Comparison of ENCODE assay signal across 8 cellular contexts in the genomic region with DNA sequence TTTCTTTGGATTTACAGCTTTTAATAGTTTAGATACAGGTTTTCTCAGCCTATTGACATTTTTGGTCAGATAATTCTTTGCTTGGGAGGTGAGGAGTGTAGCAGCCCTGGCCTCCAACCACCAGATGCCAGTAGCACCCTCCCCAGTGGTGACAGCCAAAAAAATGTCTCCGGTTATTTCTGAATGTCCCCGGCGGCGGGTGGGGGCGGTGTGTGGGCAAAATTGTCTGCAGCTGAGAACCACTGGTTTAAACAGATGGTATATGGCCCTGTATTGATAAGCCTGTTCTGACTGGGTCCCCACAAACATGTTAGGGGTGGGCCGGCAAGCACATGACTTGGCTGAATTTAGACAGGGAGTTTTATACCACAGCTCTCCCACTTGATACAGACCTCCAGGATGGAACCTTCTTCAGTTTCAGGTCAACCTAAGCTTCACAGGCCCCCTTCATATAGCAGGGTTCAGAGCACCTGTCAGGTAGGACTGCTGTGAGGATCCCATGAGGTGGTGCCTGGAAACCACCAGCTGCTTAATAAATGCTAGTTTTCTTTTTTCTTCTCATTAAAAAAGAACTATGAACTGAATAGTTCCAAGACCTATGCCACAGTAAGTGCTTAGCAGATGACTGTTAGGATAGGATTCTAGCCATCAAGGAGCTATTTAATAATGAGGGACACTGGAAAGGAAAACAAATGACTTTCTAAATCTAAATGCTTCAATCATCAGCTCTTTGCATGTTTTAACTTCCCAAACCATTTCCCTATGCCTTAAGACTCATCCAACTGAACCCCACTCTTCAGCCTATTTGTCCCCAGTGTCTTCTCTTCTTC. TPM values are rescaled to one million over a fixed set of nuclear protein-coding genes. Genes with fewer than 3 reads are reported as not detected.
DNase-seq lines count a peak whose midpoint lies in the region; ATAC-seq and TF ChIP-seq lines count a peak whose summit lies in the region.

No MANE protein-coding gene starts in this region.

- H3K9me3 Mint-ChIP-seq in activated CD4-positive, alpha-beta memory T cell treated with anti-CD3 and anti-CD28 coated beads for 36 hours: peaks cover 3% of the 10 kb centered on the region

- intact Hi-C loops in activated CD4-positive, alpha-beta memory T cell treated with anti-CD3 and anti-CD28 coated beads for 36 hours (cut with micrococcal nuclease): loop anchor here (1.0 to 5.0 kb wide), 5 partner anchors 68 to 353 kb away; a partner anchor contains a TSS

- H3K4me1 Mint-ChIP-seq in activated CD4-positive, alpha-beta memory T cell treated with anti-CD3 and anti-CD28 coated beads for 36 hours (ENCODE audit: low read depth): peaks cover 83% of the 10 kb centered on the region

- CTCF ChIA-PET in activated CD4-positive, alpha-beta memory T cell treated with anti-CD3 and anti-CD28 coated beads for 36 hours (lab: Charles Lee): interaction anchor here (0.5 to 3.8 kb wide), 39 partner anchors 8 to 421 kb away, joined by 3 to 102 read pairs (median 4); a partner anchor contains a TSS

- H3K27ac Mint-ChIP-seq in activated CD4-positive, alpha-beta memory T cell treated with anti-CD3 and anti-CD28 coated beads for 36 hours: peak overlapping the region; percentile 91

- DNase-seq in AG20443 (ENCODE audit: low spot score) (peak; percentile 23), foreskin keratinocyte (no peak), HK-2 (ENCODE audit: unreplicated experiment) (no peak), NCI-H2081 (lab: John Stamatoyannopoulos, UW) (no peak)
- DNase-seq in activated CD4-positive, alpha-beta memory T cell treated with anti-CD3 and anti-CD28 coated beads for 36 hours: peak; percentile 86
- DNase-seq in stimulated activated CD8-positive, alpha-beta memory T cell treated with anti-CD3 and anti-CD28 coated beads, Interleukin-12 subunit alpha, Interleukin-12 subunit beta, amount 100 ng/mL, for 4 hours (ENCODE audit: low read depth): peak; percentile 43

- POLR2A ChIA-PET in activated CD4-positive, alpha-beta memory T cell treated with anti-CD3 and anti-CD28 coated beads for 36 hours (lab: Charles Lee): interaction anchor here (0.9 to 3.4 kb wide), 11 partner anchors 12 to 251 kb away, joined by 3 to 31 read pairs (median 5); no protein-coding TSS in a partner anchor

- TF ChIP-seq CTCF in foreskin keratinocyte (conservative IDR thresholded peaks at IDR 0.05): peak; percentile 32

- H3K27ac ChIP-seq in foreskin keratinocyte: no peak overlapping the region

- peak overlapping the region; percentile 26 for H3K4me3 Mint-ChIP-seq in activated CD4-positive, alpha-beta memory T cell treated with anti-CD3 and anti-CD28 coated beads for 36 hours

- H3K27me3 ChIP-seq in foreskin keratinocyte: no peaks in the 10 kb centered on the region

- H3K4me1 ChIP-seq in foreskin keratinocyte: no peaks in the 10 kb centered on the region

- ATAC-seq in GM19463 (IDR thresholded peaks at IDR 0.05; ENCODE audit: unreplicated experiment): peak; percentile 78
- ATAC-seq in HG03565 (IDR thresholded peaks at IDR 0.05; ENCODE audit: unreplicated experiment): peak; percentile 70
- ATAC-seq in foreskin keratinocyte: peak; percentile 34

- peaks cover 20% of the 10 kb centered on the region for H3K36me3 Mint-ChIP-seq in activated CD4-positive, alpha-beta memory T cell treated with anti-CD3 and anti-CD28 coated beads for 36 hours

- H3K27me3 Mint-ChIP-seq in activated CD4-positive, alpha-beta memory T cell treated with anti-CD3 and anti-CD28 coated beads for 36 hours: no peaks in the 10 kb centered on the region

RNA-seq across cellular contexts. Expression of a gene that starts 18.1 kb away (rescaled TPM):
- total RNA-seq in activated CD4-positive, alpha-beta memory T cell treated with anti-CD3 and anti-CD28 coated beads for 36 hours: 100 to 1,000 TPM; 102 to 107 TPM
- total RNA-seq in foreskin keratinocyte: 6.6 and 7.3 TPM in 2 replicates
- 1.5 and 1.6 TPM in 2 replicates for polyA plus RNA-seq in foreskin keratinocyte

Comparison
In these comparisons a context has a peak if more than half of its experiments do, and no peak if none do; other contexts are left out.
1. DNase-seq: peak in AG20443 (single experiment), activated CD4-positive, alpha-beta memory T cell treated with anti-CD3 and anti-CD28 coated beads for 36 hours (single experiment) and stimulated activated CD8-positive, alpha-beta memory T cell treated with anti-CD3 and anti-CD28 coated beads, Interleukin-12 subunit alpha, Interleukin-12 subunit beta, amount 100 ng/mL, for 4 hours (single experiment); none in foreskin keratinocyte (0 of 2), HK-2 (single experiment) and NCI-H2081 (0 of 2).
2. RNA of a gene that starts 18.1 kb away (total RNA-seq): 102 to 107 TPM in activated CD4-positive, alpha-beta memory T cell treated with anti-CD3 and anti-CD28 coated beads for 36 hours; 6.6 to 7.3 TPM in foreskin keratinocyte; every median in the first group is over 10 times any median in the second.
3. Peak in every context shown above with its lines, with median percentiles within 50 percentile points of each other: ATAC-seq.